In the genomic region with DNA sequence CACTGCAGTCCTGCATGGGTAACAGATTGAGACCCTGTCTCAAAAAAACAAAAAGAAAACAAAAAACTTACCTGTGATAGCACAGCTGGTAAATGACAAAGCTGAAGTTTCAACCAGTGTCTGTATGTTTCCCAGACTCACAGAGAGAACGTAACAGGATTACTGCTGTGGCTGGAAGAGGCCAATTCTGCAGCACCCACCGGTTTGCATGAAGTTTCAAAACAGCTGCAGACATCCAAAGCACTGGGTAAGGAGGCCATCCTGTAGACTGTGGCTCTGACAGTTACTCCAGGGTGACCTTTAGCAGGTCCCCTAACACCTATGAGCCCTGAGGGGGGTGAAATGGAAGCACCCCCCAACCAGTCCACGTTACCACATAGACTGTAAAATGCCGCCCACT, we compare ENCODE assay signal across 1 cellular context.
TF ChIP-seq lines count a peak whose summit lies in the region.

No MANE protein-coding gene starts in this region.

TF ChIP-seq in HEK293, 187 proteins besides CTCF, POLR2A, EP300 and RAD21:
- TF ChIP-seq FEZF1 (tag by site-specific recombination; IDR thresholded peaks at IDR 0.05) (peak; percentile 68; the same call in 1 of the 2 replicates), WT1 (tag by site-specific recombination; IDR thresholded peaks at IDR 0.05) (no peak), ZNF530 (tag by site-specific recombination; IDR thresholded peaks at IDR 0.05; ENCODE audit: low read depth) (no peak)
